8 cellular contexts compared by ENCODE assay signal in genomic region chr5:35647128-35647527, GRCh38. TPM values are rescaled to one million over a fixed set of nuclear protein-coding genes. Genes with fewer than 3 reads are reported as not detected.
"Had no signal": no experiment of that assay in that cellular context is flagged by ENCODE, and none has a peak within 500 bp of the region (broad histone marks: within the 10 kb centered on the region; RNA-seq: fewer than 3 reads in every experiment).

No MANE protein-coding gene starts in this region.

- DNase-seq: H9, HCEC 1CT, HFFc6, KBM-7 had no signal

- H3K4me3 Mint-ChIP-seq: GM23338, H9, HFFc6, IgD-negative memory B cell had no signal

- H3K27ac Mint-ChIP-seq: GM23338, H9, HFFc6, IgD-negative memory B cell had no signal

- H3K27ac ChIP-seq: HL-60 had no signal

- H3K27me3 Mint-ChIP-seq: IgD-negative memory B cell had no signal

- H3K9me3 Mint-ChIP-seq: GM23338, H9, HFFc6 had no signal

- H3K4me1 Mint-ChIP-seq: IgD-negative memory B cell had no signal

- ATAC-seq: GM23338, HepG2 had no signal

- H3K36me3 Mint-ChIP-seq: IgD-negative memory B cell had no signal

- H2AFZ ChIP-seq: GM23338 had no signal

- H3K4me3 ChIP-seq: GM23338 had no signal

- H3K4me2 ChIP-seq: GM23338 had no signal

RNA-seq across cellular contexts. Expression of gene SPEF2, which starts 29.5 kb away (rescaled TPM):
- polyA plus RNA-seq: IgD-negative memory B cell had no signal
